In the genomic region with DNA sequence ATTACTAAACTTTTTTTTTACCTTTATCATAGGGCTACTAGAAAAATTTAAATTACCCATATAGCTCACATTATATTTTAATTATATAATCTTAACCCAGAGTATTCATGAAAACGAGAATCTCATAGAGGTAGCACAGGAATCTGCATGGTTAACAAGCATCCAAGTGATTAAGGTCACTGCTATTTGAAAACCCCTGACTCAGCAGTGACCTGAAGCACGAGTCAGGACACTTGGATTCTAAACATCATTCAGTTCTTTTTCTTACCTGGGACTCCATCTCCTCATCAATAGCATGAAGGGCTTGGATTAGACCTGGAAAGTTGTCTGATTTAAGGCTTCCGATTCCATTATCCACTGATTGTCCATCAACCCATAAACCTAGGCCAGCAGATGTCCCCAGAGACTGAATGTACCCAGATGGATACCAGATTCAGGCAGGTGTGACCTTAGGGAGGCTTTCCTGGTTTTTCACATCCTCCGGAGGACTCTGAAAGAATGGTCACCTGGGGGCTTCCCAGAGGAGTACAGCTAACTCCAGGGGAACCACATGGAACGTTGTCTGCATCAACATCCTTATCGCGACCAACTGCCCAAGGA, we compare ENCODE assay signal across 2 cellular contexts.
A peak's percentile ranks its signal among the peaks of the same experiment; 100 is the strongest.
TF ChIP-seq lines count a peak whose summit lies in the region.

No MANE protein-coding gene starts in this region.

TF ChIP-seq in HepG2, 621 proteins besides CTCF, POLR2A, EP300 and RAD21:
- TF ChIP-seq SMC3 (IDR thresholded peaks at IDR 0.05; ENCODE audit: low read length), result peak; percentile 52; the same call in 1 of the 2 replicates
- no peak for TF ChIP-seq PAF1 (CRISPR knock-in tag; IDR thresholded peaks at IDR 0.05)
- TF ChIP-seq MAZ (IDR thresholded peaks at IDR 0.05; ENCODE audit: borderline replicate concordance, low read depth, low read length), result no peak
- TF ChIP-seq MAZ (CRISPR knock-in tag; IDR thresholded peaks at IDR 0.05; ENCODE audit: low read depth), result no peak
- no peak for TF ChIP-seq ZNF441 (CRISPR knock-in tag; IDR thresholded peaks at IDR 0.05; ENCODE audit: borderline replicate concordance)
- TF ChIP-seq HMG20B (CRISPR knock-in tag; conservative IDR thresholded peaks at IDR 0.05), result no peak
- no peak for TF ChIP-seq ZNF557 (CRISPR knock-in tag; IDR thresholded peaks at IDR 0.05)
- no peak for TF ChIP-seq ATF7-NPFF (CRISPR knock-in tag; IDR thresholded peaks at IDR 0.05; ENCODE audit: low read depth)
- TF ChIP-seq, protein P1, sequence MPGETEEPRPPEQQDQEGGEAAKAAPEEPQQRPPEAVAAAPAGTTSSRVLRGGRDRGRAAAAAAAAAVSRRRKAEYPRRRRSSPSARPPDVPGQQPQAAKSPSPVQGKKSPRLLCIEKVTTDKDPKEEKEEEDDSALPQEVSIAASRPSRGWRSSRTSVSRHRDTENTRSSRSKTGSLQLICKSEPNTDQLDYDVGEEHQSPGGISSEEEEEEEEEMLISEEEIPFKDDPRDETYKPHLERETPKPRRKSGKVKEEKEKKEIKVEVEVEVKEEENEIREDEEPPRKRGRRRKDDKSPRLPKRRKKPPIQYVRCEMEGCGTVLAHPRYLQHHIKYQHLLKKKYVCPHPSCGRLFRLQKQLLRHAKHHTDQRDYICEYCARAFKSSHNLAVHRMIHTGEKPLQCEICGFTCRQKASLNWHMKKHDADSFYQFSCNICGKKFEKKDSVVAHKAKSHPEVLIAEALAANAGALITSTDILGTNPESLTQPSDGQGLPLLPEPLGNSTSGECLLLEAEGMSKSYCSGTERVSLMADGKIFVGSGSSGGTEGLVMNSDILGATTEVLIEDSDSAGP (CRISPR knock-in tag; IDR thresholded peaks at IDR 0.05; ENCODE audit: borderline replicate concordance), result no peak
- TF ChIP-seq STAG1 (CRISPR knock-in tag; IDR thresholded peaks at IDR 0.05), result peak; percentile 68
- peak; percentile 75 for TF ChIP-seq MAFF (IDR thresholded peaks at IDR 0.05; ENCODE audit: low read depth, low read length)
- peak; percentile 63 to 81 for TF ChIP-seq MAFK (conservative IDR thresholded peaks at IDR 0.05 in 1 of 2, IDR thresholded peaks at IDR 0.05 in 1 of 2; ENCODE audit: low read length in 2 of 2)

TF ChIP-seq in H1, 55 proteins besides CTCF, POLR2A, EP300 and RAD21:
- TF ChIP-seq GTF2F1 (IDR thresholded peaks at IDR 0.05; ENCODE audit: borderline replicate concordance, low read depth, low read length) (no peak), TCF12 (IDR thresholded peaks at IDR 0.05; ENCODE audit: low read depth, low read length) (no peak), CBX5 (IDR thresholded peaks at IDR 0.05; ENCODE audit: low read depth, low read length) (no peak), PHF8 (conservative IDR thresholded peaks at IDR 0.05; ENCODE audit: low read depth, low read length) (no peak), BACH1 (IDR thresholded peaks at IDR 0.05; ENCODE audit: low read length) (no peak), NRF1 (IDR thresholded peaks at IDR 0.05; ENCODE audit: low read depth, low read length) (no peak)
- TF ChIP-seq, protein P2, sequence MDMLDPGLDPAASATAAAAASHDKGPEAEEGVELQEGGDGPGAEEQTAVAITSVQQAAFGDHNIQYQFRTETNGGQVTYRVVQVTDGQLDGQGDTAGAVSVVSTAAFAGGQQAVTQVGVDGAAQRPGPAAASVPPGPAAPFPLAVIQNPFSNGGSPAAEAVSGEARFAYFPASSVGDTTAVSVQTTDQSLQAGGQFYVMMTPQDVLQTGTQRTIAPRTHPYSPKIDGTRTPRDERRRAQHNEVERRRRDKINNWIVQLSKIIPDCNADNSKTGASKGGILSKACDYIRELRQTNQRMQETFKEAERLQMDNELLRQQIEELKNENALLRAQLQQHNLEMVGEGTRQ (IDR thresholded peaks at IDR 0.05; ENCODE audit: low read length), result no peak
